Comparison of ENCODE assay signal across 27 cellular contexts in the genomic region with DNA sequence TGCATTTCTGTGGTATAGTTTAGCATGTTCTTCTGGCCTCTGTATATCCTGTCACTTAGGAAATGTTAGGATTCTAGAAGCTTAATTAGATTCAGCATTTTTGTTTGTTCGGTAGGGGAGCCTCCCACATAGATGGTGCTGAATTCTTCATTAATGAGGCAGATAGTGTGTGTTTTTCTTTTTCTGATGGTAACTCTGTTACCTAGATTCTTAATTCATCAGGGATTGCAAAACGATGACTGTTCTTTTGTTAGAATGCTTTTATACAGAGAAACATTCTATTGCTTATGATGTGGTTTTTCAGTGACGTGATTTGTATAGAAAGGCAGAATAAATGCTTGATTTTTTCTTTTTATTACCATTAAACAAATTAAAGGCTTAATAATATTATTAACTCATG. TPM values are rescaled to one million over a fixed set of nuclear protein-coding genes. Genes with fewer than 3 reads are reported as not detected.
DNase-seq lines count a peak whose midpoint lies in the region; ATAC-seq lines count a peak whose summit lies in the region.
"Had no signal": no experiment of that assay in that cellular context is flagged by ENCODE, and none has a peak within 500 bp of the region (broad histone marks: within the 10 kb centered on the region; RNA-seq: fewer than 3 reads in every experiment).

No MANE protein-coding gene starts in this region.

- H3K27ac Mint-ChIP-seq in stimulated activated naive CD8-positive, alpha-beta T cell treated with anti-CD3 and anti-CD28 coated beads, Interleukin-15, Interleukin-2, amounts not matched to agents 100 ng/mL and 50 ng/mL, for 24 hours, result peak overlapping the region; percentile 49
- H3K27ac Mint-ChIP-seq: activated CD4-positive, alpha-beta memory T cell treated with anti-CD3 and anti-CD28 coated beads for 36 hours; H9; natural killer cell; stimulated activated effector memory CD8-positive, alpha-beta T cell treated with anti-CD3 and anti-CD28 coated beads, Interleukin-12 subunit alpha, Interleukin-12 subunit beta, amount 100 ng/mL, for 72 hours had no signal

- no peak for ATAC-seq in stimulated activated naive CD8-positive, alpha-beta T cell treated with anti-CD3 and anti-CD28 coated beads, Interleukin-15, Interleukin-2, amounts not matched to agents 100 U/mL and 50 U/mL, for 24 hours
- ATAC-seq in HG03354 (IDR thresholded peaks at IDR 0.05; ENCODE audit: poor library complexity, severe bottlenecking, unreplicated experiment), result no peak
- no peak for ATAC-seq in Right ventricle myocardium superior (ENCODE audit: poor library complexity)
- ATAC-seq: natural killer cell; SK-N-SH treated with all-trans-retinoic acid at 6 μM for 48 hours; stimulated activated effector memory CD8-positive, alpha-beta T cell treated with anti-CD3 and anti-CD28 coated beads, Interleukin-12 subunit alpha, Interleukin-12 subunit beta, amount 100 ng/mL, for 72 hours had no signal

- no peaks in the 10 kb centered on the region for H3K27me3 Mint-ChIP-seq in stimulated activated naive CD8-positive, alpha-beta T cell treated with anti-CD3 and anti-CD28 coated beads, Interleukin-15, Interleukin-2, amounts not matched to agents 100 ng/mL and 50 ng/mL, for 24 hours
- H3K27me3 Mint-ChIP-seq: activated CD4-positive, alpha-beta memory T cell treated with anti-CD3 and anti-CD28 coated beads for 36 hours had no signal

- H3K4me3 Mint-ChIP-seq in stimulated activated naive CD8-positive, alpha-beta T cell treated with anti-CD3 and anti-CD28 coated beads, Interleukin-15, Interleukin-2, amounts not matched to agents 100 ng/mL and 50 ng/mL, for 24 hours, result no peak overlapping the region
- H3K4me3 Mint-ChIP-seq: activated CD4-positive, alpha-beta memory T cell treated with anti-CD3 and anti-CD28 coated beads for 36 hours; H9; natural killer cell; stimulated activated effector memory CD8-positive, alpha-beta T cell treated with anti-CD3 and anti-CD28 coated beads, Interleukin-12 subunit alpha, Interleukin-12 subunit beta, amount 100 ng/mL, for 72 hours had no signal

- peaks cover 41% of the 10 kb centered on the region for H3K36me3 Mint-ChIP-seq in stimulated activated naive CD8-positive, alpha-beta T cell treated with anti-CD3 and anti-CD28 coated beads, Interleukin-15, Interleukin-2, amounts not matched to agents 100 ng/mL and 50 ng/mL, for 24 hours (ENCODE audit: low read depth)

- peaks cover 15% of the 10 kb centered on the region for H3K9me3 Mint-ChIP-seq in stimulated activated naive CD8-positive, alpha-beta T cell treated with anti-CD3 and anti-CD28 coated beads, Interleukin-15, Interleukin-2, amounts not matched to agents 100 ng/mL and 50 ng/mL, for 24 hours

- intact Hi-C loops in Right ventricle myocardium superior (cut with DNase I), result no loop called here

- no peak for DNase-seq in stimulated activated naive CD8-positive, alpha-beta T cell treated with anti-CD3 and anti-CD28 coated beads, Interleukin-15, Interleukin-2, amounts not matched to agents 100 U/mL and 50 U/mL, for 24 hours
- DNase-seq in amniotic epithelial cell (ENCODE audit: low read depth) (peak; percentile 82), fibroblast of peridontal ligament (ENCODE audit: extremely low read depth) (peak; percentile 54), C1 segment of cervical spinal cord (lab: John Stamatoyannopoulos, UW) (no peak), NCI-H2081 treated with DMSO at 0.1 percent for 48 hours (lab: John Stamatoyannopoulos, UW) (no peak), Right ventricle myocardium superior (no peak)
- DNase-seq: activated CD4-positive, alpha-beta memory T cell treated with anti-CD3 and anti-CD28 coated beads for 36 hours; activated CD4-positive, CD25-positive, alpha-beta regulatory T cell; activated naive CD4-positive, alpha-beta T cell treated with Interleukin-2 at 50 U/mL for 16 hours; brain microvascular endothelial cell; colonic mucosa; DND-41; H9; left cardiac atrium; natural killer cell; NCI-H1092; NCI-H2081; NCI-H510A treated with DMSO at 0.1 percent for 48 hours had no signal

- peaks cover 73% of the 10 kb centered on the region for H3K4me1 Mint-ChIP-seq in stimulated activated naive CD8-positive, alpha-beta T cell treated with anti-CD3 and anti-CD28 coated beads, Interleukin-15, Interleukin-2, amounts not matched to agents 100 ng/mL and 50 ng/mL, for 24 hours (ENCODE audit: low read depth)

RNA-seq across cellular contexts. Expression of gene BANP, which starts 19.0 kb away (rescaled TPM):
- total RNA-seq in Right ventricle myocardium superior, result 12.6 TPM

RNA-seq across cellular contexts. Expression of gene CA5A, which starts 33.9 kb away (rescaled TPM):
- total RNA-seq in Right ventricle myocardium superior, result not detected
- total RNA-seq: activated CD4-positive, alpha-beta memory T cell treated with anti-CD3 and anti-CD28 coated beads for 36 hours; colonic mucosa; epithelial cell of proximal tubule; glomerular endothelial cell; H9; HT1080; left cardiac atrium; natural killer cell; RPMI7951; thoracic aorta had no signal

Comparison
In these comparisons a context has a peak if more than half of its experiments do, and no peak if none do; other contexts are left out.
1. DNase-seq: peak in amniotic epithelial cell (single experiment) and fibroblast of peridontal ligament (single experiment); none in stimulated activated naive CD8-positive, alpha-beta T cell treated with anti-CD3 and anti-CD28 coated beads, Interleukin-15, Interleukin-2, amounts not matched to agents 100 U/mL and 50 U/mL, for 24 hours (single experiment), C1 segment of cervical spinal cord (0 of 14), NCI-H2081 treated with DMSO at 0.1 percent for 48 hours (single experiment) and Right ventricle myocardium superior (single experiment).